21 cellular contexts compared by ENCODE assay signal in genomic region chr15:66709884-66710283, GRCh38. TPM values are rescaled to one million over a fixed set of nuclear protein-coding genes. Genes with fewer than 3 reads are reported as not detected.
DNase-seq lines count a peak whose midpoint lies in the region; ATAC-seq and TF ChIP-seq lines count a peak whose summit lies in the region.
"Had no signal": no experiment of that assay in that cellular context is flagged by ENCODE, and none has a peak within 500 bp of the region (broad histone marks: within the 10 kb centered on the region; RNA-seq: fewer than 3 reads in every experiment).

No MANE protein-coding gene starts in this region.

- TF ChIP-seq CTCF in WTC11 (IDR thresholded peaks at IDR 0.05) (no peak), mesothelial cell of epicardium (IDR thresholded peaks at IDR 0.05; ENCODE audit: unreplicated experiment) (no peak), RWPE1 (conservative IDR thresholded peaks at IDR 0.05; ENCODE audit: low read depth) (no peak)

- H3K27ac ChIP-seq in KOPT-K1 (ENCODE audit: low read depth, low read length, poor library complexity, severe bottlenecking) (peak overlapping the region; percentile 29), RWPE1 (no peak overlapping the region)
- H3K27ac ChIP-seq: C4-2B, SJCRH30 had no signal

- CTCF ChIA-PET in WTC11 (lab: Charles Lee) (interaction anchor here (1.0 to 1.2 kb wide), 2 partner anchors 63 to 65 kb away, joined by 3 read pairs; no protein-coding TSS in a partner anchor), RWPE1 (lab: Yijun Ruan, JAX) (interaction anchor here (0.5 to 0.8 kb wide), 2 partner anchors 73 to 152 kb away, joined by 3 to 4 read pairs; no protein-coding TSS in a partner anchor)

- no peaks in the 10 kb centered on the region for H3K9me3 ChIP-seq in KOPT-K1 (ENCODE audit: insufficient read depth, low read length, poor library complexity, severe bottlenecking)
- H3K9me3 ChIP-seq: SJCRH30 had no signal

- H3K36me3 Mint-ChIP-seq in WTC11 (no peaks in the 10 kb centered on the region; the same call in 1 of the 2 replicates), mesothelial cell of epicardium (peaks cover 32% of the 10 kb centered on the region)
- H3K36me3 Mint-ChIP-seq: CD8-positive, alpha-beta T cell had no signal

- H3K9me3 Mint-ChIP-seq in WTC11, result no peaks in the 10 kb centered on the region
- no peaks in the 10 kb centered on the region for H3K9me3 Mint-ChIP-seq in mesothelial cell of epicardium
- H3K9me3 Mint-ChIP-seq: CD8-positive, alpha-beta T cell had no signal

- H3K27me3 Mint-ChIP-seq in WTC11 (ENCODE audit: low read depth), result peaks cover 12% of the 10 kb centered on the region
- no peaks in the 10 kb centered on the region for H3K27me3 Mint-ChIP-seq in mesothelial cell of epicardium (ENCODE audit: low read depth)

- H3K27ac Mint-ChIP-seq in WTC11, result 0 out of 2 replicates have a peak overlapping the region, but pooled peaks have one; percentile 41
- peak overlapping the region; percentile 86 for H3K27ac Mint-ChIP-seq in mesothelial cell of epicardium
- H3K27ac Mint-ChIP-seq: B cell; CD8-positive, alpha-beta T cell had no signal

- POLR2A ChIA-PET in WTC11 (lab: Charles Lee) (no interaction called here), RWPE1 (lab: Yijun Ruan, JAX; ENCODE audit: low non-redundant PET) (interaction anchor here (0.6 kb wide), 1 partner anchor 1311 kb away, joined by 9 read pairs; no protein-coding TSS in a partner anchor)

- ATAC-seq in WTC11, result no peak
- no peak for ATAC-seq in HG03280 (IDR thresholded peaks at IDR 0.05; ENCODE audit: unreplicated experiment)
- ATAC-seq in GM18517 (IDR thresholded peaks at IDR 0.05; ENCODE audit: unreplicated experiment), result no peak
- ATAC-seq: CD8-positive, alpha-beta T cell; SK-N-SH treated with all-trans-retinoic acid at 6 μM for 48 hours had no signal

- DNase-seq in WTC11 (ENCODE audit: low spot score) (no peak), mesothelial cell of epicardium (ENCODE audit: low spot score in 2 of 2, unreplicated experiment in 2 of 2) (no peak), RWPE1 (ENCODE audit: low spot score) (no peak), NOMO-1 treated with DMSO at 0.1 percent for 48 hours (lab: John Stamatoyannopoulos, UW; ENCODE audit: unreplicated experiment) (no peak)
- DNase-seq: CD8-positive, alpha-beta T cell; DND-41; MV-4-11; NCI-H1105 treated with DMSO at 0.1 percent for 48 hours; NCI-H146; NCI-H1930; NCI-H446; NCI-H524 treated with DMSO at 0.1 percent for 48 hours; NCI-H82; SJCRH30 had no signal

- H3K4me3 Mint-ChIP-seq in WTC11 (no peak overlapping the region), mesothelial cell of epicardium (peak overlapping the region; percentile 16)
- H3K4me3 Mint-ChIP-seq: B cell; CD8-positive, alpha-beta T cell had no signal

- H3K4me1 Mint-ChIP-seq in WTC11 (peaks cover 40% of the 10 kb centered on the region), mesothelial cell of epicardium (peaks cover 81% of the 10 kb centered on the region)

- H3K36me3 ChIP-seq in KOPT-K1 (ENCODE audit: insufficient read depth, low read length), result peaks cover 34% of the 10 kb centered on the region
- H3K36me3 ChIP-seq: SJCRH30 had no signal

TF ChIP-seq in WTC11, 78 proteins besides CTCF, POLR2A, EP300 and RAD21 (continues in another document):
- TF ChIP-seq CDX4 (CRISPR knock-in tag; IDR thresholded peaks at IDR 0.05; ENCODE audit: borderline replicate concordance) (no peak), PRDM15 (CRISPR knock-in tag; IDR thresholded peaks at IDR 0.05) (no peak), ETV6 (CRISPR knock-in tag; IDR thresholded peaks at IDR 0.05) (no peak), TCF7 (CRISPR knock-in tag; IDR thresholded peaks at IDR 0.05; ENCODE audit: low read depth) (no peak), ZNF317 (CRISPR knock-in tag; IDR thresholded peaks at IDR 0.05; ENCODE audit: borderline replicate concordance, low read depth) (no peak), ZNF671 (CRISPR knock-in tag; IDR thresholded peaks at IDR 0.05) (no peak), ZBTB21 (CRISPR knock-in tag; IDR thresholded peaks at IDR 0.05; ENCODE audit: borderline replicate concordance) (no peak), SMAD3 (CRISPR knock-in tag; IDR thresholded peaks at IDR 0.05; ENCODE audit: borderline replicate concordance) (no peak), NR1H2 (CRISPR knock-in tag; IDR thresholded peaks at IDR 0.05) (no peak), FOXJ3 (CRISPR knock-in tag; IDR thresholded peaks at IDR 0.05; ENCODE audit: borderline replicate concordance) (no peak), ZNF232 (CRISPR knock-in tag; IDR thresholded peaks at IDR 0.05) (no peak)
- TF ChIP-seq, protein P1, sequence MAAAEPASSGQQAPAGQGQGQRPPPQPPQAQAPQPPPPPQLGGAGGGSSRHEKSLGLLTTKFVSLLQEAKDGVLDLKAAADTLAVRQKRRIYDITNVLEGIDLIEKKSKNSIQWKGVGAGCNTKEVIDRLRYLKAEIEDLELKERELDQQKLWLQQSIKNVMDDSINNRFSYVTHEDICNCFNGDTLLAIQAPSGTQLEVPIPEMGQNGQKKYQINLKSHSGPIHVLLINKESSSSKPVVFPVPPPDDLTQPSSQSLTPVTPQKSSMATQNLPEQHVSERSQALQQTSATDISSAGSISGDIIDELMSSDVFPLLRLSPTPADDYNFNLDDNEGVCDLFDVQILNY (CRISPR knock-in tag; IDR thresholded peaks at IDR 0.05), result no peak
- TF ChIP-seq, protein P2, sequence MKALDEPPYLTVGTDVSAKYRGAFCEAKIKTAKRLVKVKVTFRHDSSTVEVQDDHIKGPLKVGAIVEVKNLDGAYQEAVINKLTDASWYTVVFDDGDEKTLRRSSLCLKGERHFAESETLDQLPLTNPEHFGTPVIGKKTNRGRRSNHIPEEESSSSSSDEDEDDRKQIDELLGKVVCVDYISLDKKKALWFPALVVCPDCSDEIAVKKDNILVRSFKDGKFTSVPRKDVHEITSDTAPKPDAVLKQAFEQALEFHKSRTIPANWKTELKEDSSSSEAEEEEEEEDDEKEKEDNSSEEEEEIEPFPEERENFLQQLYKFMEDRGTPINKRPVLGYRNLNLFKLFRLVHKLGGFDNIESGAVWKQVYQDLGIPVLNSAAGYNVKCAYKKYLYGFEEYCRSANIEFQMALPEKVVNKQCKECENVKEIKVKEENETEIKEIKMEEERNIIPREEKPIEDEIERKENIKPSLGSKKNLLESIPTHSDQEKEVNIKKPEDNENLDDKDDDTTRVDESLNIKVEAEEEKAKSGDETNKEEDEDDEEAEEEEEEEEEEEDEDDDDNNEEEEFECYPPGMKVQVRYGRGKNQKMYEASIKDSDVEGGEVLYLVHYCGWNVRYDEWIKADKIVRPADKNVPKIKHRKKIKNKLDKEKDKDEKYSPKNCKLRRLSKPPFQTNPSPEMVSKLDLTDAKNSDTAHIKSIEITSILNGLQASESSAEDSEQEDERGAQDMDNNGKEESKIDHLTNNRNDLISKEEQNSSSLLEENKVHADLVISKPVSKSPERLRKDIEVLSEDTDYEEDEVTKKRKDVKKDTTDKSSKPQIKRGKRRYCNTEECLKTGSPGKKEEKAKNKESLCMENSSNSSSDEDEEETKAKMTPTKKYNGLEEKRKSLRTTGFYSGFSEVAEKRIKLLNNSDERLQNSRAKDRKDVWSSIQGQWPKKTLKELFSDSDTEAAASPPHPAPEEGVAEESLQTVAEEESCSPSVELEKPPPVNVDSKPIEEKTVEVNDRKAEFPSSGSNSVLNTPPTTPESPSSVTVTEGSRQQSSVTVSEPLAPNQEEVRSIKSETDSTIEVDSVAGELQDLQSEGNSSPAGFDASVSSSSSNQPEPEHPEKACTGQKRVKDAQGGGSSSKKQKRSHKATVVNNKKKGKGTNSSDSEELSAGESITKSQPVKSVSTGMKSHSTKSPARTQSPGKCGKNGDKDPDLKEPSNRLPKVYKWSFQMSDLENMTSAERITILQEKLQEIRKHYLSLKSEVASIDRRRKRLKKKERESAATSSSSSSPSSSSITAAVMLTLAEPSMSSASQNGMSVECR (CRISPR knock-in tag; IDR thresholded peaks at IDR 0.05; ENCODE audit: borderline replicate concordance), result no peak

RNA-seq across cellular contexts. Expression of gene SMAD6, which starts 7.8 kb away (rescaled TPM):
- total RNA-seq in WTC11 (2021), result 9.2 to 13.9 TPM (median 10.4 TPM) in 3 replicates
- total RNA-seq in mesothelial cell of epicardium, result 164 to 176 TPM (median 176 TPM) in 3 replicates
- total RNA-seq: MCF 10A had no signal

Comparison
In these comparisons a context has a peak if more than half of its experiments do, and no peak if none do; other contexts are left out.
1. RNA of gene SMAD6, which starts 7.8 kb away (total RNA-seq): 164 to 176 TPM in mesothelial cell of epicardium; 9.2 to 13.9 TPM in WTC11; every median in the first group is over 10 times any median in the second.